ENCODE assay signal across 19 cellular contexts in genomic region chr1:39328722-39329121, GRCh38.
DNase-seq lines count a peak whose midpoint lies in the region; ATAC-seq, FAIRE-seq and TF ChIP-seq lines count a peak whose summit lies in the region.
"Had no signal": no experiment of that assay in that cellular context is flagged by ENCODE, and none has a peak within 500 bp of the region (broad histone marks: within the 10 kb centered on the region; RNA-seq: fewer than 3 reads in every experiment).

No MANE protein-coding gene starts in this region.

- H3K4me1 Mint-ChIP-seq in activated T-cell treated with anti-CD3 and anti-CD28 coated beads, Interleukin-2, amount 50 U/mL, for 4 hours (ENCODE audit: low read depth) = peaks cover 27% of the 10 kb centered on the region
- H3K4me1 Mint-ChIP-seq in activated T-helper 17 cell treated with anti-CD3 and anti-CD28 coated beads, Interleukin-2, amount 50 U/mL, for 72 hours = peaks cover 15% of the 10 kb centered on the region
- H3K4me1 Mint-ChIP-seq: stimulated activated memory B cell treated with anti-CD40 and anti-IgM and Interleukin-4, amounts not matched to agents 10 μg/mL and 1 μg/mL and 100 μg/mL, for 72 hours had no signal

- no peak overlapping the region for H3K4me2 ChIP-seq in Karpas-422 (ENCODE audit: low read depth, low read length, poor library complexity, severe bottlenecking)

- TF ChIP-seq CTCF in uterus (IDR thresholded peaks at IDR 0.05) = no peak

- no peak overlapping the region for H2AFZ ChIP-seq in Karpas-422 (ENCODE audit: low read length)

- no peaks in the 10 kb centered on the region for H3K9me3 Mint-ChIP-seq in activated T-cell treated with anti-CD3 and anti-CD28 coated beads, Interleukin-2, amount 50 U/mL, for 4 hours
- H3K9me3 Mint-ChIP-seq in activated T-helper 17 cell treated with anti-CD3 and anti-CD28 coated beads, Interleukin-2, amount 50 U/mL, for 72 hours = no peaks in the 10 kb centered on the region
- H3K9me3 Mint-ChIP-seq: stimulated activated memory B cell treated with anti-CD40 and anti-IgM and Interleukin-4, amounts not matched to agents 10 μg/mL and 1 μg/mL and 100 μg/mL, for 72 hours had no signal

- DNase-seq in activated T-cell treated with anti-CD3 and anti-CD28 coated beads, Interleukin-2, amount 50 U/mL, for 4 hours = no peak
- DNase-seq in activated T-cell treated with anti-CD3 and anti-CD28 coated beads, Interleukin-2, amount 50 U/mL, for 1 hour = no peak
- DNase-seq in uterus (no peak), GM12892 (ENCODE audit: insufficient read length) (no peak), NCI-H2081 treated with DMSO at 0.1 percent for 48 hours (lab: John Stamatoyannopoulos, UW) (no peak), Karpas-422 (no peak)
- DNase-seq: central memory CD4-positive, alpha-beta T cell; COR-L47; effector memory CD4-positive, alpha-beta T cell; EL; hypothalamus; NCI-H2029; NCI-H69; OCI-M1 had no signal

- peak overlapping the region; percentile 11 for H3K4me3 Mint-ChIP-seq in activated T-cell treated with anti-CD3 and anti-CD28 coated beads, Interleukin-2, amount 50 U/mL, for 4 hours
- peak overlapping the region; percentile 66 for H3K4me3 Mint-ChIP-seq in activated T-helper 17 cell treated with anti-CD3 and anti-CD28 coated beads, Interleukin-2, amount 50 U/mL, for 72 hours
- H3K4me3 Mint-ChIP-seq: stimulated activated memory B cell treated with anti-CD40 and anti-IgM and Interleukin-4, amounts not matched to agents 10 μg/mL and 1 μg/mL and 100 μg/mL, for 72 hours had no signal

- H3K36me3 ChIP-seq in muscle layer of duodenum (ENCODE audit: control insufficient read depth in 1 of 2, insufficient read depth in 2 of 2, low read length in 2 of 2) = peaks cover 77 to 79% of the 10 kb centered on the region in 2 donors
- no peaks in the 10 kb centered on the region for H3K36me3 ChIP-seq in uterus
- no peaks in the 10 kb centered on the region for H3K36me3 ChIP-seq in Karpas-422 (ENCODE audit: insufficient read depth, low read length)

- H3K4me3 ChIP-seq in muscle layer of duodenum (ENCODE audit: low read depth in 1 of 2, low read length in 2 of 2) (peak overlapping the region in 1 of 2 donors; percentile 7), uterus (no peak overlapping the region), Karpas-422 (ENCODE audit: low read length) (no peak overlapping the region)

- TF ChIP-seq POLR2A in uterus (IDR thresholded peaks at IDR 0.05) (no peak), GM12892 (IDR thresholded peaks at IDR 0.05; ENCODE audit: low read depth, low read length) (no peak)

- no peaks in the 10 kb centered on the region for H3K9me2 ChIP-seq in Karpas-422 (replicated peaks; ENCODE audit: insufficient read depth, low read length)

- ATAC-seq in activated T-cell treated with anti-CD3 and anti-CD28 coated beads, Interleukin-2, amount 50 U/mL, for 4 hours = no peak
- ATAC-seq in activated T-helper 17 cell treated with anti-CD3 and anti-CD28 coated beads, Interleukin-2, amount 50 U/mL, for 72 hours (replicated peaks) = no peak
- ATAC-seq: SK-N-SH treated with all-trans-retinoic acid at 6 μM for 48 hours; stimulated activated memory B cell treated with anti-CD40 and anti-IgM and Interleukin-4, amounts not matched to agents 10 μg/mL and 1 μg/mL and 100 μg/mL, for 72 hours had no signal

- H3K9me3 ChIP-seq in muscle layer of duodenum (ENCODE audit: control insufficient read depth in 1 of 2, low read length in 2 of 2) (no peaks in the 10 kb centered on the region), uterus (no peaks in the 10 kb centered on the region), Karpas-422 (ENCODE audit: low read length) (no peaks in the 10 kb centered on the region)

- H4K20me1 ChIP-seq in Karpas-422 (ENCODE audit: insufficient read depth, low read depth, low read length) = no peaks in the 10 kb centered on the region

- peak overlapping the region; percentile 80 for H3K27ac Mint-ChIP-seq in activated T-helper 17 cell treated with anti-CD3 and anti-CD28 coated beads, Interleukin-2, amount 50 U/mL, for 72 hours
- H3K27ac Mint-ChIP-seq: stimulated activated memory B cell treated with anti-CD40 and anti-IgM and Interleukin-4, amounts not matched to agents 10 μg/mL and 1 μg/mL and 100 μg/mL, for 72 hours had no signal

- no peaks in the 10 kb centered on the region for H3K27me3 ChIP-seq in muscle layer of duodenum (ENCODE audit: low read depth, low read length)
- H3K27me3 ChIP-seq in uterus = no peaks in the 10 kb centered on the region
- no peaks in the 10 kb centered on the region for H3K27me3 ChIP-seq in Karpas-422 (ENCODE audit: low read length)

- H3K36me3 Mint-ChIP-seq in activated T-cell treated with anti-CD3 and anti-CD28 coated beads, Interleukin-2, amount 50 U/mL, for 4 hours (ENCODE audit: insufficient read depth) = peaks cover 45% of the 10 kb centered on the region
- peaks cover 47% of the 10 kb centered on the region for H3K36me3 Mint-ChIP-seq in activated T-helper 17 cell treated with anti-CD3 and anti-CD28 coated beads, Interleukin-2, amount 50 U/mL, for 72 hours (ENCODE audit: low read depth)

- FAIRE-seq in GM12892 (lab: Jason Lieb, UNC) = no peak
- FAIRE-seq: small intestine had no signal

- H3K4me1 ChIP-seq in muscle layer of duodenum (ENCODE audit: control insufficient read depth in 1 of 2, insufficient read depth in 2 of 2, low read length in 2 of 2) = no peaks in the 10 kb centered on the region
- H3K4me1 ChIP-seq in uterus = peaks cover 0 to 4% of the 10 kb centered on the region in 2 donors
- no peaks in the 10 kb centered on the region for H3K4me1 ChIP-seq in Karpas-422 (ENCODE audit: low read length)

- no peaks in the 10 kb centered on the region for H3K79me2 ChIP-seq in Karpas-422 (ENCODE audit: low read length)

- intact Hi-C loops in uterus (cut with DNase I; ENCODE audit: low total_unique reads) = no loop called here

- H3K27ac ChIP-seq in muscle layer of duodenum (ENCODE audit: low read length) = peak overlapping the region; percentile 41
- peak overlapping the region; percentile 62 to 81 for H3K27ac ChIP-seq in uterus
- H3K27ac ChIP-seq in Karpas-422 (ENCODE audit: low read length) = no peak overlapping the region

- H3K9ac ChIP-seq in Karpas-422 (ENCODE audit: low read length) = no peak overlapping the region

- no peaks in the 10 kb centered on the region for H3K27me3 Mint-ChIP-seq in activated T-cell treated with anti-CD3 and anti-CD28 coated beads, Interleukin-2, amount 50 U/mL, for 4 hours (ENCODE audit: low read depth)
- no peaks in the 10 kb centered on the region for H3K27me3 Mint-ChIP-seq in activated T-helper 17 cell treated with anti-CD3 and anti-CD28 coated beads, Interleukin-2, amount 50 U/mL, for 72 hours
- H3K27me3 Mint-ChIP-seq: stimulated activated memory B cell treated with anti-CD40 and anti-IgM and Interleukin-4, amounts not matched to agents 10 μg/mL and 1 μg/mL and 100 μg/mL, for 72 hours had no signal
